ENCODE assay signal across 1 cellular context in the genomic region with DNA sequence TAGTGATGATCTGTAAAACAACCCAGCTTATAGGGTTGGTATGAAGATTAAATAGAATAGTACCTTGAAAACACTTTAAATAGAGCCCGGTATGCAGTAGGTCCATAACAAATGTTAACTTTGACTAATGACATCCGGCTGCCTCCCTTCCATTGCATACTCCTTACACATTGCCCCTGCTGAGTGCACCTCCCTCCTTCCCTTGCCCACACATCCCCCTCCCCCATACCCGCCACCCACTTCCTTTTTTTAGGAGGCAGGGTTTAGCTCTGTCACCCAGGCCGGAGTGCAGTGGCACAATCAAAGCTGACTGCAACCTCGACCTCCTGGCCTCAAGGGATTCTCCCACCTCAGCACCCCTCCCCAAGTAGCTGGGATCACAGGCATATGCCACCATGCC.
TF ChIP-seq lines count a peak whose summit lies in the region.

No MANE protein-coding gene starts in this region.

TF ChIP-seq in GM23338, 12 proteins besides CTCF, POLR2A, EP300 and RAD21:
- TF ChIP-seq, protein P1, sequence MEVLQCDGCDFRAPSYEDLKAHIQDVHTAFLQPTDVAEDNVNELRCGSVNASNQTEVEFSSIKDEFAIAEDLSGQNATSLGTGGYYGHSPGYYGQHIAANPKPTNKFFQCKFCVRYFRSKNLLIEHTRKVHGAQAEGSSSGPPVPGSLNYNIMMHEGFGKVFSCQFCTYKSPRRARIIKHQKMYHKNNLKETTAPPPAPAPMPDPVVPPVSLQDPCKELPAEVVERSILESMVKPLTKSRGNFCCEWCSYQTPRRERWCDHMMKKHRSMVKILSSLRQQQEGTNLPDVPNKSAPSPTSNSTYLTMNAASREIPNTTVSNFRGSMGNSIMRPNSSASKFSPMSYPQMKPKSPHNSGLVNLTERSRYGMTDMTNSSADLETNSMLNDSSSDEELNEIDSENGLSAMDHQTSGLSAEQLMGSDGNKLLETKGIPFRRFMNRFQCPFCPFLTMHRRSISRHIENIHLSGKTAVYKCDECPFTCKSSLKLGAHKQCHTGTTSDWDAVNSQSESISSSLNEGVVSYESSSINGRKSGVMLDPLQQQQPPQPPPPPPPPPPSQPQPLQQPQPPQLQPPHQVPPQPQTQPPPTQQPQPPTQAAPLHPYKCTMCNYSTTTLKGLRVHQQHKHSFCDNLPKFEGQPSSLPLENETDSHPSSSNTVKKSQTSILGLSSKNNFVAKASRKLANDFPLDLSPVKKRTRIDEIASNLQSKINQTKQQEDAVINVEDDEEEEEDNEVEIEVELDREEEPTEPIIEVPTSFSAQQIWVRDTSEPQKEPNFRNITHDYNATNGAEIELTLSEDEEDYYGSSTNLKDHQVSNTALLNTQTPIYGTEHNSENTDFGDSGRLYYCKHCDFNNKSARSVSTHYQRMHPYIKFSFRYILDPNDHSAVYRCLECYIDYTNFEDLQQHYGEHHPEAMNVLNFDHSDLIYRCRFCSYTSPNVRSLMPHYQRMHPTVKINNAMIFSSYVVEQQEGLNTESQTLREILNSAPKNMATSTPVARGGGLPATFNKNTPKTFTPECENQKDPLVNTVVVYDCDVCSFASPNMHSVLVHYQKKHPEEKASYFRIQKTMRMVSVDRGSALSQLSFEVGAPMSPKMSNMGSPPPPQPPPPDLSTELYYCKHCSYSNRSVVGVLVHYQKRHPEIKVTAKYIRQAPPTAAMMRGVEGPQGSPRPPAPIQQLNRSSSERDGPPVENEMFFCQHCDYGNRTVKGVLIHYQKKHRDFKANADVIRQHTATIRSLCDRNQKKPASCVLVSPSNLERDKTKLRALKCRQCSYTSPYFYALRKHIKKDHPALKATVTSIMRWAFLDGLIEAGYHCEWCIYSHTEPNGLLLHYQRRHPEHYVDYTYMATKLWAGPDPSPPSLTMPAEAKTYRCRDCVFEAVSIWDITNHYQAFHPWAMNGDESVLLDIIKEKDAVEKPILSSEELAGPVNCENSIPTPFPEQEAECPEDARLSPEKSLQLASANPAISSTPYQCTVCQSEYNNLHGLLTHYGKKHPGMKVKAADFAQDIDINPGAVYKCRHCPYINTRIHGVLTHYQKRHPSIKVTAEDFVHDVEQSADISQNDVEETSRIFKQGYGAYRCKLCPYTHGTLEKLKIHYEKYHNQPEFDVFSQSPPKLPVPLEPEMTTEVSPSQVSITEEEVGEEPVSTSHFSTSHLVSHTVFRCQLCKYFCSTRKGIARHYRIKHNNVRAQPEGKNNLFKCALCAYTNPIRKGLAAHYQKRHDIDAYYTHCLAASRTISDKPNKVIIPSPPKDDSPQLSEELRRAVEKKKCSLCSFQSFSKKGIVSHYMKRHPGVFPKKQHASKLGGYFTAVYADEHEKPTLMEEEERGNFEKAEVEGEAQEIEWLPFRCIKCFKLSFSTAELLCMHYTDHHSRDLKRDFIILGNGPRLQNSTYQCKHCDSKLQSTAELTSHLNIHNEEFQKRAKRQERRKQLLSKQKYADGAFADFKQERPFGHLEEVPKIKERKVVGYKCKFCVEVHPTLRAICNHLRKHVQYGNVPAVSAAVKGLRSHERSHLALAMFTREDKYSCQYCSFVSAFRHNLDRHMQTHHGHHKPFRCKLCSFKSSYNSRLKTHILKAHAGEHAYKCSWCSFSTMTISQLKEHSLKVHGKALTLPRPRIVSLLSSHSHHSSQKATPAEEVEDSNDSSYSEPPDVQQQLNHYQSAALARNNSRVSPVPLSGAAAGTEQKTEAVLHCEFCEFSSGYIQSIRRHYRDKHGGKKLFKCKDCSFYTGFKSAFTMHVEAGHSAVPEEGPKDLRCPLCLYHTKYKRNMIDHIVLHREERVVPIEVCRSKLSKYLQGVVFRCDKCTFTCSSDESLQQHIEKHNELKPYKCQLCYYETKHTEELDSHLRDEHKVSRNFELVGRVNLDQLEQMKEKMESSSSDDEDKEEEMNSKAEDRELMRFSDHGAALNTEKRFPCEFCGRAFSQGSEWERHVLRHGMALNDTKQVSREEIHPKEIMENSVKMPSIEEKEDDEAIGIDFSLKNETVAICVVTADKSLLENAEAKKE (CRISPR knock-in tag; IDR thresholded peaks at IDR 0.05), result no peak
- no peak for TF ChIP-seq EZH2phosphoT487 (IDR thresholded peaks at IDR 0.05; ENCODE audit: unreplicated experiment)
- no peak for TF ChIP-seq EZH2 (IDR thresholded peaks at IDR 0.05; ENCODE audit: low read depth, unreplicated experiment)
- TF ChIP-seq NANOG (IDR thresholded peaks at IDR 0.05; ENCODE audit: borderline replicate concordance), result no peak
- no peak for TF ChIP-seq ZNF114 (CRISPR knock-in tag; IDR thresholded peaks at IDR 0.05)
- no peak for TF ChIP-seq ZNF331 (CRISPR knock-in tag; IDR thresholded peaks at IDR 0.05; ENCODE audit: low read depth)
- TF ChIP-seq, protein P2, sequence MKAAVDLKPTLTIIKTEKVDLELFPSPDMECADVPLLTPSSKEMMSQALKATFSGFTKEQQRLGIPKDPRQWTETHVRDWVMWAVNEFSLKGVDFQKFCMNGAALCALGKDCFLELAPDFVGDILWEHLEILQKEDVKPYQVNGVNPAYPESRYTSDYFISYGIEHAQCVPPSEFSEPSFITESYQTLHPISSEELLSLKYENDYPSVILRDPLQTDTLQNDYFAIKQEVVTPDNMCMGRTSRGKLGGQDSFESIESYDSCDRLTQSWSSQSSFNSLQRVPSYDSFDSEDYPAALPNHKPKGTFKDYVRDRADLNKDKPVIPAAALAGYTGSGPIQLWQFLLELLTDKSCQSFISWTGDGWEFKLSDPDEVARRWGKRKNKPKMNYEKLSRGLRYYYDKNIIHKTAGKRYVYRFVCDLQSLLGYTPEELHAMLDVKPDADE (IDR thresholded peaks at IDR 0.05), result no peak
- no peak for TF ChIP-seq POLR2AphosphoS5 (IDR thresholded peaks at IDR 0.05; ENCODE audit: low read depth)
- TF ChIP-seq JUNB (IDR thresholded peaks at IDR 0.05; ENCODE audit: unreplicated experiment), result no peak
- TF ChIP-seq CREB1 (CRISPR knock-in tag; IDR thresholded peaks at IDR 0.05; ENCODE audit: low read depth), result no peak
- no peak for TF ChIP-seq STAT1 (IDR thresholded peaks at IDR 0.05; ENCODE audit: unreplicated experiment)
- TF ChIP-seq, protein P3, sequence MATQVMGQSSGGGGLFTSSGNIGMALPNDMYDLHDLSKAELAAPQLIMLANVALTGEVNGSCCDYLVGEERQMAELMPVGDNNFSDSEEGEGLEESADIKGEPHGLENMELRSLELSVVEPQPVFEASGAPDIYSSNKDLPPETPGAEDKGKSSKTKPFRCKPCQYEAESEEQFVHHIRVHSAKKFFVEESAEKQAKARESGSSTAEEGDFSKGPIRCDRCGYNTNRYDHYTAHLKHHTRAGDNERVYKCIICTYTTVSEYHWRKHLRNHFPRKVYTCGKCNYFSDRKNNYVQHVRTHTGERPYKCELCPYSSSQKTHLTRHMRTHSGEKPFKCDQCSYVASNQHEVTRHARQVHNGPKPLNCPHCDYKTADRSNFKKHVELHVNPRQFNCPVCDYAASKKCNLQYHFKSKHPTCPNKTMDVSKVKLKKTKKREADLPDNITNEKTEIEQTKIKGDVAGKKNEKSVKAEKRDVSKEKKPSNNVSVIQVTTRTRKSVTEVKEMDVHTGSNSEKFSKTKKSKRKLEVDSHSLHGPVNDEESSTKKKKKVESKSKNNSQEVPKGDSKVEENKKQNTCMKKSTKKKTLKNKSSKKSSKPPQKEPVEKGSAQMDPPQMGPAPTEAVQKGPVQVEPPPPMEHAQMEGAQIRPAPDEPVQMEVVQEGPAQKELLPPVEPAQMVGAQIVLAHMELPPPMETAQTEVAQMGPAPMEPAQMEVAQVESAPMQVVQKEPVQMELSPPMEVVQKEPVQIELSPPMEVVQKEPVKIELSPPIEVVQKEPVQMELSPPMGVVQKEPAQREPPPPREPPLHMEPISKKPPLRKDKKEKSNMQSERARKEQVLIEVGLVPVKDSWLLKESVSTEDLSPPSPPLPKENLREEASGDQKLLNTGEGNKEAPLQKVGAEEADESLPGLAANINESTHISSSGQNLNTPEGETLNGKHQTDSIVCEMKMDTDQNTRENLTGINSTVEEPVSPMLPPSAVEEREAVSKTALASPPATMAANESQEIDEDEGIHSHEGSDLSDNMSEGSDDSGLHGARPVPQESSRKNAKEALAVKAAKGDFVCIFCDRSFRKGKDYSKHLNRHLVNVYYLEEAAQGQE (IDR thresholded peaks at IDR 0.05; ENCODE audit: unreplicated experiment), result no peak
